In the genomic region with DNA sequence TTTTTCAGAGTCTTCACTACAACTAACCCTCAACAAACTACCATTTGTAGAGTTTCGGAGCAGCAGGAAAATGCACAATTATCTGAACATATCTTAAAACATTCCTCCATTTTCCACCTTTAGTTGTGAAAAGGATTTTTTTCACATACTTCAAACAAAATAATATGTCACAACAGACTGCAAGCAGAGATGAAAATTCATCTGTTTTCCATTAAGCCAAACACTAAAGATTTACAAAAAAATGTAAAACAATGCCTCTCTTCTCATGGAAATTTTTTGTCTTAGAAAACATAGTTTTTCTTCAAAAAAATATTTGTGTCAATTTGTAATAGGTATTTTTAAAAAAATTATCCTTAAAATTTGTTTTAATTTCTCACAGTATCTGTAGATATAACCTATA, we compare ENCODE assay signal across 18 cellular contexts.
A peak's percentile ranks its signal among the peaks of the same experiment; 100 is the strongest.
DNase-seq lines count a peak whose midpoint lies in the region; ATAC-seq, FAIRE-seq and TF ChIP-seq lines count a peak whose summit lies in the region.
"Had no signal": no experiment of that assay in that cellular context is flagged by ENCODE, and none has a peak within 500 bp of the region (broad histone marks: within the 10 kb centered on the region; RNA-seq: fewer than 3 reads in every experiment).

No MANE protein-coding gene starts in this region.

- H2BK120ac ChIP-seq in mesendoderm (ENCODE audit: low read depth, low read length): no peak overlapping the region

- no peaks in the 10 kb centered on the region for H3K9me2 ChIP-seq in GM23338 (ENCODE audit: insufficient read depth)

- H3K4me1 ChIP-seq in GM23338 (ENCODE audit: insufficient read depth): peaks cover 21% of the 10 kb centered on the region
- peaks cover 5% of the 10 kb centered on the region for H3K4me1 ChIP-seq in mesendoderm (ENCODE audit: control insufficient read depth, low read depth, low read length)

- H3K36me3 ChIP-seq in GM23338 (ENCODE audit: insufficient read depth) (no peaks in the 10 kb centered on the region), mesendoderm (ENCODE audit: control insufficient read depth, insufficient read depth, low read length) (no peaks in the 10 kb centered on the region)

- H3K79me2 ChIP-seq in GM23338 (replicated peaks; ENCODE audit: insufficient read depth): no peaks in the 10 kb centered on the region
- no peaks in the 10 kb centered on the region for H3K79me2 ChIP-seq in mesendoderm (ENCODE audit: control insufficient read depth, insufficient read depth, low read length)

- H3K9ac ChIP-seq in mesendoderm (ENCODE audit: low read length): no peak overlapping the region
- H3K9ac ChIP-seq: BLaER1 treated with 17β-estradiol and CSF1 and Interleukin-3, amounts not matched to agents 10 nM and 100 nM had no signal

- peak; percentile 7 for FAIRE-seq in TTC549 (lab: Jason Lieb, UNC)
- FAIRE-seq in GM12891 (lab: Jason Lieb, UNC): no peak
- FAIRE-seq: H1, HTR-8/SVneo, K562 had no signal

- H4K20me1 ChIP-seq in GM23338 (replicated peaks; ENCODE audit: insufficient read depth): no peaks in the 10 kb centered on the region

- ATAC-seq in GM23338: no peak
- no peak for ATAC-seq in HG03175 (IDR thresholded peaks at IDR 0.05; ENCODE audit: unreplicated experiment)
- ATAC-seq: K562 had no signal

- H3K9me3 Mint-ChIP-seq in GM23338: no peaks in the 10 kb centered on the region
- H3K9me3 Mint-ChIP-seq: CD4-positive, CD25-positive, alpha-beta regulatory T cell; HFFc6 had no signal

- no peak for TF ChIP-seq CTCF in GM23338 (conservative IDR thresholded peaks at IDR 0.05; ENCODE audit: low read depth in 2 of 2)

- H3K27me3 ChIP-seq in GM23338 (ENCODE audit: insufficient read depth): no peaks in the 10 kb centered on the region
- H3K27me3 ChIP-seq in mesendoderm (ENCODE audit: insufficient read depth, low read length, poor library complexity): no peaks in the 10 kb centered on the region
- H3K27me3 ChIP-seq: BLaER1 treated with 17β-estradiol and CSF1 and Interleukin-3, amounts not matched to agents 10 nM and 100 nM had no signal

- H3K4me3 Mint-ChIP-seq in GM23338: peak overlapping the region; percentile 45; the same call in 2 of the 3 replicates
- H3K4me3 Mint-ChIP-seq: CD4-positive, CD25-positive, alpha-beta regulatory T cell; HFFc6 had no signal

- H3K79me1 ChIP-seq in mesendoderm (ENCODE audit: low read length): no peaks in the 10 kb centered on the region

- no peak overlapping the region for H3K4ac ChIP-seq in mesendoderm (ENCODE audit: low read depth, low read length)

- no peaks in the 10 kb centered on the region for H3F3A ChIP-seq in GM23338 (replicated peaks; ENCODE audit: low read depth)

- H3K4me3 ChIP-seq in GM23338: no peak overlapping the region
- H3K4me3 ChIP-seq in mesendoderm (ENCODE audit: low read length): no peak overlapping the region
- H3K4me3 ChIP-seq: BLaER1 treated with 17β-estradiol and CSF1 and Interleukin-3, amounts not matched to agents 10 nM and 100 nM; K562 had no signal

- H3K4me1 Mint-ChIP-seq in GM23338: peaks cover 35% of the 10 kb centered on the region

- H3K4me2 ChIP-seq in GM23338: peak overlapping the region; percentile 45
- H3K4me2 ChIP-seq in mesendoderm (ENCODE audit: low read length): no peak overlapping the region
- H3K4me2 ChIP-seq: BLaER1 treated with 17β-estradiol and CSF1 and Interleukin-3, amounts not matched to agents 10 nM and 100 nM had no signal

- H2AFZ ChIP-seq in GM23338: no peak overlapping the region

- peak overlapping the region; percentile 64 for H3K27ac Mint-ChIP-seq in GM23338
- H3K27ac Mint-ChIP-seq: CD4-positive, CD25-positive, alpha-beta regulatory T cell; HFFc6 had no signal

- WGBS in mesendoderm (ENCODE audit: extremely low coverage, insufficient coverage, low lambda C conversion rate): no CpG with 5 or more reads among the region's 1 CpG

- H3K56ac ChIP-seq in mesendoderm (ENCODE audit: low read length): no peak overlapping the region

- H4K5ac ChIP-seq in mesendoderm (ENCODE audit: low read length): no peak overlapping the region

- H2AK5ac ChIP-seq in mesendoderm (ENCODE audit: low read length): no peak overlapping the region

- H3K27ac ChIP-seq in GM23338 (ENCODE audit: low read depth) (no peak overlapping the region; the same call in 1 of the 2 replicates), mesendoderm (ENCODE audit: low read depth, low read length) (no peak overlapping the region)
- H3K27ac ChIP-seq: BLaER1 treated with 17β-estradiol and CSF1 and Interleukin-3, amounts not matched to agents 10 nM and 100 nM had no signal

- no peaks in the 10 kb centered on the region for H3K27me3 Mint-ChIP-seq in GM23338 (ENCODE audit: insufficient read depth, low read depth, poor library complexity)
- H3K27me3 Mint-ChIP-seq: CD4-positive, CD25-positive, alpha-beta regulatory T cell had no signal

- H3K23ac ChIP-seq in mesendoderm (ENCODE audit: low read length): no peak overlapping the region

- H4K8ac ChIP-seq in mesendoderm (ENCODE audit: low read depth, low read length): peak overlapping the region; percentile 76

- H2BK15ac ChIP-seq in mesendoderm (replicated peaks; ENCODE audit: low read depth): no peak overlapping the region

- DNase-seq in GM23338 (ENCODE audit: low spot score): no peak
- DNase-seq in fibroblast of peridontal ligament (ENCODE audit: extremely low read depth): peak; percentile 48
- no peak for DNase-seq in mesendoderm
- no peak for DNase-seq in GM12891 (ENCODE audit: insufficient read length, low spot score)
- DNase-seq in GM19238 (ENCODE audit: insufficient read length, low spot score): no peak
- DNase-seq in NK-92 (lab: John Stamatoyannopoulos, UW; ENCODE audit: unreplicated experiment): no peak
- DNase-seq: AML-193; CD4-positive, CD25-positive, alpha-beta regulatory T cell; DMS53; GF-D8; HCEC 1CT; HFFc6 had no signal

- TF ChIP-seq POLR2A in GM12891 (IDR thresholded peaks at IDR 0.05; ENCODE audit: low read depth, low read length): no peak

- no peaks in the 10 kb centered on the region for H3K36me3 Mint-ChIP-seq in GM23338 (ENCODE audit: low read depth)

- no peak overlapping the region for H2BK5ac ChIP-seq in mesendoderm (ENCODE audit: low read length)

- no peak overlapping the region for H3K18ac ChIP-seq in mesendoderm (ENCODE audit: low read length)

TF ChIP-seq in GM12891, 5 proteins besides CTCF, POLR2A, EP300 and RAD21:
- TF ChIP-seq POU2F2 (IDR thresholded peaks at IDR 0.05; ENCODE audit: low read depth, low read length): no peak
- TF ChIP-seq PAX5 (IDR thresholded peaks at IDR 0.05; ENCODE audit: insufficient read depth, low read length, severe bottlenecking): no peak
- TF ChIP-seq TAF1 (IDR thresholded peaks at IDR 0.05; ENCODE audit: low read depth, low read length): no peak
- TF ChIP-seq SPI1 (IDR thresholded peaks at IDR 0.05; ENCODE audit: low read depth, low read length): no peak
- TF ChIP-seq POLR2AphosphoS5 (IDR thresholded peaks at IDR 0.05; ENCODE audit: low read depth, low read length): no peak
